1 cellular context compared by ENCODE assay signal in the genomic region with DNA sequence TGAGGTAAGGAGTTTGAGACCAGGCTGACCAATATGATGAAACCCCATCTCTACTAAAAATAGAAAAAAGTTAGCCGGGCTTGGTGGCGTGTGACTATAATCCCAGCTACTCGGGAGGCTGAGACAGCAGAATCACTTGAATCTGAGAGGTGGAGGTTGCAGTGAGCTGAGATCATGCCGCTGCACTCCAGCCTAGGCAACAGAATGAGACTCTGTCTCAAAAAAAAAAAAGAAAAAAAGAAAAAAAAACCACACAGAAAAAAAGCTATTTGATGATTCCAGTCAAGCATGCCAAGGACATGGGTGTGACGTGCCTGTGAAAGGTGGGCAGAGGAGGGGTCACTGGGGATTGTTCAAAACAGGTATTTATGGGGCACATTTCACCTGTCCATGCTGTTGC.
TF ChIP-seq lines count a peak whose summit lies in the region.

No MANE protein-coding gene starts in this region.

TF ChIP-seq in GM12878, 131 proteins besides CTCF, POLR2A, EP300 and RAD21:
- peak; percentile 76 for TF ChIP-seq ZNF384 (IDR thresholded peaks at IDR 0.05; ENCODE audit: borderline replicate concordance, low read depth, low read length)
- 0 out of 2 replicates have a peak, but pooled peaks have one; percentile 12 for TF ChIP-seq CHD1 (IDR thresholded peaks at IDR 0.05; ENCODE audit: low read depth, low read length)
- 0 out of 2 replicates have a peak, but pooled peaks have one; percentile 4 for TF ChIP-seq MEF2A (IDR thresholded peaks at IDR 0.05; ENCODE audit: insufficient read depth, low read depth, low read length)
- peak; percentile 75 for TF ChIP-seq NBN (IDR thresholded peaks at IDR 0.05)
- TF ChIP-seq RUNX3 (IDR thresholded peaks at IDR 0.05; ENCODE audit: low read length): peak; percentile 48; the same call in 1 of the 2 replicates
- peak; percentile 62; the same call in 1 of the 2 replicates for TF ChIP-seq HDGF (IDR thresholded peaks at IDR 0.05)
- 0 out of 2 replicates have a peak, but pooled peaks have one; percentile 40 for TF ChIP-seq CREM (IDR thresholded peaks at IDR 0.05; ENCODE audit: low read depth)
- TF ChIP-seq POLR2AphosphoS5 (IDR thresholded peaks at IDR 0.05; ENCODE audit: low read length): peak; percentile 20; the same call in 1 of the 2 replicates
- peak; percentile 64 for TF ChIP-seq ATF7 (IDR thresholded peaks at IDR 0.05; ENCODE audit: low read depth)
- 0 out of 2 replicates have a peak, but pooled peaks have one; percentile 66 for TF ChIP-seq MLLT1 (IDR thresholded peaks at IDR 0.05)
- TF ChIP-seq, protein P1, sequence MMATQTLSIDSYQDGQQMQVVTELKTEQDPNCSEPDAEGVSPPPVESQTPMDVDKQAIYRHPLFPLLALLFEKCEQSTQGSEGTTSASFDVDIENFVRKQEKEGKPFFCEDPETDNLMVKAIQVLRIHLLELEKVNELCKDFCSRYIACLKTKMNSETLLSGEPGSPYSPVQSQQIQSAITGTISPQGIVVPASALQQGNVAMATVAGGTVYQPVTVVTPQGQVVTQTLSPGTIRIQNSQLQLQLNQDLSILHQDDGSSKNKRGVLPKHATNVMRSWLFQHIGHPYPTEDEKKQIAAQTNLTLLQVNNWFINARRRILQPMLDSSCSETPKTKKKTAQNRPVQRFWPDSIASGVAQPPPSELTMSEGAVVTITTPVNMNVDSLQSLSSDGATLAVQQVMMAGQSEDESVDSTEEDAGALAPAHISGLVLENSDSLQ (IDR thresholded peaks at IDR 0.05): peak; percentile 49; the same call in 1 of the 2 replicates
